In the genomic region with DNA sequence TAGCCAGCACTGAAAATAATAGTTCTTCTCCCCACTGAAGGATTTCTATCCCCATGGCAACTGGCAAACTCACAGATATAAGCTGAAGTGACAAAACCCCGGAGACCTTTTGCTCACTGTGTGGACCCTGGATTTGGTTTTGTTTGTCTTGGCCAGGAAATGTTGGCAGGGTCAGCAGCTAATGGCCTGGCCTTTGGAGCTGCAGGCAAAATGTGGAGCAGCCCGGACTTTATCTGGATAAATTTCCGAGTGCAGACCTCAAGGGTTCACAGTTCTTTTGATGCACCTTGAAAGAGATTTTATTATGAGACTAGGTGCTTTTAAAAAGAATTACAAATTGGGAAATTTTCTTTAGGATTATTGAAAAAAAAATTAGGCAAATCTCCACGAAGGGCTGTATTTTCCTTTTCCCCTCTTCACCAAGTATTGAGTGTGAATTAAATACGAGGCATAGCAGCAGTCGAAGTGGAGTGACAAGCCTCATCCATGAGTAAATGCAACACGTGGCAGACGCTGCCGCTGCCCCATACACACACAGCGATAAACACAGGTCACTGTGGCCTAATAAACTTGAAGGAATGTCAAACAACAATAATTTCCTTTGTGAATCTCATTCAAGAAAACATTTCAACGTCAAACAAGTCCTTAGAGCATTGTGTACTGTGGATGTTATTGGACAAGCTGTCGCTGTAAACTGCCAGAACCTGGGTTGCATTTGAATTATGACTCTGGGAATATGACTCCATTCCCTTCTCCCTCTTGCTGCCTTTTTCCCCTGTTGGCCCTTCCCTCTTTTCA, we compare ENCODE assay signal across 11 cellular contexts. TPM values are rescaled to one million over a fixed set of nuclear protein-coding genes. Genes with fewer than 3 reads are reported as not detected.
DNase-seq lines count a peak whose midpoint lies in the region; ATAC-seq and TF ChIP-seq lines count a peak whose summit lies in the region.
"Had no signal": no experiment of that assay in that cellular context is flagged by ENCODE, and none has a peak within 500 bp of the region (broad histone marks: within the 10 kb centered on the region; RNA-seq: fewer than 3 reads in every experiment).

No MANE protein-coding gene starts in this region.

- POLR2A ChIA-PET in CD8-positive, alpha-beta memory T cell (lab: Charles Lee), result no interaction called here

- peaks cover 9 to 30% (median 14%) of the 10 kb centered on the region in 3 donors for H3K4me1 Mint-ChIP-seq in CD8-positive, alpha-beta memory T cell

- no peaks in the 10 kb centered on the region for H3K27me3 ChIP-seq in CD8-positive, alpha-beta memory T cell (ENCODE audit: insufficient read depth, low read length, poor library complexity, severe bottlenecking)
- H3K27me3 ChIP-seq: Peyer's patch, transverse colon had no signal

- no peak overlapping the region for H3K4me3 ChIP-seq in CD8-positive, alpha-beta memory T cell (ENCODE audit: low read length)
- H3K4me3 ChIP-seq: Peyer's patch, transverse colon had no signal

- intact Hi-C loops in posterior vena cava (cut with DNase I), result no loop called here

- no peak overlapping the region for H3K4me3 Mint-ChIP-seq in CD8-positive, alpha-beta memory T cell

- H3K36me3 ChIP-seq in CD8-positive, alpha-beta memory T cell (ENCODE audit: insufficient read depth, low read length), result no peaks in the 10 kb centered on the region
- H3K36me3 ChIP-seq: Peyer's patch, transverse colon had no signal

- no peak overlapping the region for H3K27ac ChIP-seq in CD8-positive, alpha-beta memory T cell (ENCODE audit: low read depth, low read length)

- peaks cover 0 to 6% of the 10 kb centered on the region in 2 donors for H3K27me3 Mint-ChIP-seq in CD8-positive, alpha-beta memory T cell

- DNase-seq in EH (ENCODE audit: low read depth), result peak; percentile 65
- peak; percentile 36 for DNase-seq in fibroblast of the conjunctiva (ENCODE audit: low read depth)
- peak; percentile 83 for DNase-seq in posterior vena cava (ENCODE audit: low spot score)
- DNase-seq in hippocampal formation (lab: John Stamatoyannopoulos, UW), result no peak
- DNase-seq in CD8-positive, alpha-beta memory T cell, result no peak
- DNase-seq in NCI-H1694 (lab: John Stamatoyannopoulos, UW), result no peak
- DNase-seq: activated CD4-positive, alpha-beta T cell treated with anti-CD3 and anti-CD28 coated beads for 48 hours; Peyer's patch; transverse colon had no signal

- no peaks in the 10 kb centered on the region for H3K9me3 ChIP-seq in CD8-positive, alpha-beta memory T cell (ENCODE audit: low read length)
- H3K9me3 ChIP-seq: Peyer's patch, transverse colon had no signal

- no peaks in the 10 kb centered on the region for H3K4me1 ChIP-seq in CD8-positive, alpha-beta memory T cell (ENCODE audit: insufficient read depth, low read length)
- H3K4me1 ChIP-seq: Peyer's patch had no signal

- CTCF ChIA-PET in CD8-positive, alpha-beta memory T cell (lab: Charles Lee), result interaction anchor here (1.1 to 5.8 kb wide), 5 partner anchors 9 to 309 kb away, joined by 5 to 53 read pairs (median 9); no protein-coding TSS in a partner anchor

- no peak for ATAC-seq in GM18498 (IDR thresholded peaks at IDR 0.05; ENCODE audit: unreplicated experiment)

- no peak overlapping the region for H3K27ac Mint-ChIP-seq in CD8-positive, alpha-beta memory T cell

- H3K36me3 Mint-ChIP-seq in CD8-positive, alpha-beta memory T cell, result peaks cover 0 to 4% (median 2%) of the 10 kb centered on the region in 3 donors

- peaks cover 0 to 4% (median 3%) of the 10 kb centered on the region in 5 donors for H3K9me3 Mint-ChIP-seq in CD8-positive, alpha-beta memory T cell

TF ChIP-seq in PFSK-1, 5 proteins besides CTCF, POLR2A, EP300 and RAD21:
- TF ChIP-seq FOXP2 (optimal IDR thresholded peaks at IDR 0.05; ENCODE audit: borderline replicate concordance, extremely low read depth, extremely low read length, insufficient read depth) (no peak), SIN3A (IDR thresholded peaks at IDR 0.05; ENCODE audit: borderline replicate concordance, insufficient read depth, low read length) (peak; percentile 67; the same call in 1 of the 2 replicates)
- TF ChIP-seq, protein P1, sequence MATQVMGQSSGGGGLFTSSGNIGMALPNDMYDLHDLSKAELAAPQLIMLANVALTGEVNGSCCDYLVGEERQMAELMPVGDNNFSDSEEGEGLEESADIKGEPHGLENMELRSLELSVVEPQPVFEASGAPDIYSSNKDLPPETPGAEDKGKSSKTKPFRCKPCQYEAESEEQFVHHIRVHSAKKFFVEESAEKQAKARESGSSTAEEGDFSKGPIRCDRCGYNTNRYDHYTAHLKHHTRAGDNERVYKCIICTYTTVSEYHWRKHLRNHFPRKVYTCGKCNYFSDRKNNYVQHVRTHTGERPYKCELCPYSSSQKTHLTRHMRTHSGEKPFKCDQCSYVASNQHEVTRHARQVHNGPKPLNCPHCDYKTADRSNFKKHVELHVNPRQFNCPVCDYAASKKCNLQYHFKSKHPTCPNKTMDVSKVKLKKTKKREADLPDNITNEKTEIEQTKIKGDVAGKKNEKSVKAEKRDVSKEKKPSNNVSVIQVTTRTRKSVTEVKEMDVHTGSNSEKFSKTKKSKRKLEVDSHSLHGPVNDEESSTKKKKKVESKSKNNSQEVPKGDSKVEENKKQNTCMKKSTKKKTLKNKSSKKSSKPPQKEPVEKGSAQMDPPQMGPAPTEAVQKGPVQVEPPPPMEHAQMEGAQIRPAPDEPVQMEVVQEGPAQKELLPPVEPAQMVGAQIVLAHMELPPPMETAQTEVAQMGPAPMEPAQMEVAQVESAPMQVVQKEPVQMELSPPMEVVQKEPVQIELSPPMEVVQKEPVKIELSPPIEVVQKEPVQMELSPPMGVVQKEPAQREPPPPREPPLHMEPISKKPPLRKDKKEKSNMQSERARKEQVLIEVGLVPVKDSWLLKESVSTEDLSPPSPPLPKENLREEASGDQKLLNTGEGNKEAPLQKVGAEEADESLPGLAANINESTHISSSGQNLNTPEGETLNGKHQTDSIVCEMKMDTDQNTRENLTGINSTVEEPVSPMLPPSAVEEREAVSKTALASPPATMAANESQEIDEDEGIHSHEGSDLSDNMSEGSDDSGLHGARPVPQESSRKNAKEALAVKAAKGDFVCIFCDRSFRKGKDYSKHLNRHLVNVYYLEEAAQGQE (IDR thresholded peaks at IDR 0.05; ENCODE audit: insufficient read depth in 1 of 2, low read depth in 2 of 2, low read length in 2 of 2), result peak in 1 of 2 experiments; percentile 66; a peak in 2 of 4 replicates

RNA-seq across cellular contexts. Expression of a gene that starts 35.1 kb away (rescaled TPM):
- 0.11 TPM for polyA plus RNA-seq in PFSK-1 (2012; ENCODE audit: insufficient read length, low read depth)
- total RNA-seq in posterior vena cava, result not detected
- total RNA-seq in CD8-positive, alpha-beta memory T cell, result not detected
- polyA plus RNA-seq in CD8-positive, alpha-beta memory T cell, result 0.15 TPM
- total RNA-seq: Peyer's patch, transverse colon had no signal

Comparison
In these comparisons a context has a peak if more than half of its experiments do, and no peak if none do; other contexts are left out.
1. DNase-seq: peak in EH (single experiment), fibroblast of the conjunctiva (single experiment) and posterior vena cava (single experiment); none in hippocampal formation (0 of 2), CD8-positive, alpha-beta memory T cell (0 of 5) and NCI-H1694 (single experiment).